ENCODE assay signal across 2 cellular contexts in the genomic region with DNA sequence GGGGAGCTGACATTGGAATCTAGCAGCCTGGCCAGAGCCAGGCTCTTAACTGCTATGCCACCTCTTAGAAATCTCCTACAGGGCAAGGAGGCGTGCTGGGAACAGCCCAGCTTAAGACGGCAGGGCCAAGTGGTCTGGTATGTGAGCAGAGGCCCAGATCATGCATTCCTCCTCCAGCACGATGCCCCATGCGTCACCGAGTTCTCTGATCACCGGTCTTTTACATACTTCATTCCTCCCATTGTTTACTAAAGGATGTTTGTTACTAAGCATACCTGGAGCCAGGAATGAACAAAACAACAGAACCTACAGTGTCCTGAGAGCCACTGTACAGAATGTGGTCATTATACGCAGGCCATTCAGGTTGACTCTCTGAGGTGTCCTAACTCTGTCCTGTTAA.
A peak's percentile ranks its signal among the peaks of the same experiment; 100 is the strongest.
TF ChIP-seq lines count a peak whose summit lies in the region.

No MANE protein-coding gene starts in this region.

TF ChIP-seq in H1, 55 proteins besides CTCF, POLR2A, EP300 and RAD21:
- TF ChIP-seq MAFK (IDR thresholded peaks at IDR 0.05; ENCODE audit: low read depth, low read length) (no peak), TAF1 (IDR thresholded peaks at IDR 0.05; ENCODE audit: low read depth, low read length) (no peak), TEAD4 (IDR thresholded peaks at IDR 0.05; ENCODE audit: low read depth, low read length) (peak; percentile 76), YY1 (IDR thresholded peaks at IDR 0.05; ENCODE audit: low read depth, low read length) (0 out of 2 replicates have a peak, but pooled peaks have one; percentile 17), CHD2 (IDR thresholded peaks at IDR 0.05; ENCODE audit: low read length) (no peak)
- TF ChIP-seq, protein P1, sequence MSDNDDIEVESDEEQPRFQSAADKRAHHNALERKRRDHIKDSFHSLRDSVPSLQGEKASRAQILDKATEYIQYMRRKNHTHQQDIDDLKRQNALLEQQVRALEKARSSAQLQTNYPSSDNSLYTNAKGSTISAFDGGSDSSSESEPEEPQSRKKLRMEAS (IDR thresholded peaks at IDR 0.05): peak; percentile 28; the same call in 1 of the 2 replicates

TF ChIP-seq in HepG2, 621 proteins besides CTCF, POLR2A, EP300 and RAD21:
- peak; percentile 26; the same call in 1 of the 2 replicates for TF ChIP-seq ZNF7 (CRISPR knock-in tag; IDR thresholded peaks at IDR 0.05)
- no peak for TF ChIP-seq HCFC1 (IDR thresholded peaks at IDR 0.05; ENCODE audit: low read depth, low read length)
- no peak for TF ChIP-seq IRF2 (CRISPR knock-in tag; IDR thresholded peaks at IDR 0.05)
- TF ChIP-seq HOXA7 (CRISPR knock-in tag; IDR thresholded peaks at IDR 0.05): no peak
- TF ChIP-seq ZBTB7A (CRISPR knock-in tag; IDR thresholded peaks at IDR 0.05): no peak
- no peak for TF ChIP-seq CREM (IDR thresholded peaks at IDR 0.05)
- TF ChIP-seq CREM (CRISPR knock-in tag; IDR thresholded peaks at IDR 0.05): no peak
- no peak for TF ChIP-seq SIX4 (CRISPR knock-in tag; IDR thresholded peaks at IDR 0.05)
- no peak for TF ChIP-seq LRRFIP1 (CRISPR knock-in tag; conservative IDR thresholded peaks at IDR 0.05)
- peak; percentile 85 for TF ChIP-seq RBAK (CRISPR knock-in tag; IDR thresholded peaks at IDR 0.05)
